Comparison of ENCODE assay signal across 9 cellular contexts in the genomic region with DNA sequence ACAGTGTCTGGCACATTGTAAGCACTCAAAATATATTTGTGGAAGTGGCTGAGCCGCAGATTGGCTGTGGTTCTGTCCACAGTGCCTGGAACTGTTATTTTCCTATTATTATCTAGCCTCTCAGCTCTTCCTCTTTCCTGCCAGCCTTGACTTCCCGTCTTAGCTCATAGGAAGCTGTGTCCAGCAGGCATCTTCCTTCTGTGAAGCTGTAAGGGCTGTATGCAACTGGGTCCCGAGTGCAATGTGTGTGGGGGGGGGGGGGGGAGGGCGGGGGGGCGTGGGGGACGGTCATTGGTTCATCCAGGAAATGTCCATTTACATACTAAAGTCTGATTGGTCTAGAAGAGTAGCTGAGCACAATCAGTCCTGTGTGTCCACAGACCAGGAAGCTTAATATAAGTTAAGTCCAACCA.
DNase-seq lines count a peak whose midpoint lies in the region; ATAC-seq and TF ChIP-seq lines count a peak whose summit lies in the region.
"Had no signal": no experiment of that assay in that cellular context is flagged by ENCODE, and none has a peak within 500 bp of the region (broad histone marks: within the 10 kb centered on the region; RNA-seq: fewer than 3 reads in every experiment).

No MANE protein-coding gene starts in this region.

- H3K27ac ChIP-seq in ascending aorta (peak overlapping the region in 1 of 2 donors; percentile 19), prostate gland (no peak overlapping the region)
- H3K27ac ChIP-seq: C4-2B had no signal

- 44% methylated on average over 5 of the region's 6 CpGs for WGBS in prostate gland

- no peak for TF ChIP-seq POLR2A in prostate gland (IDR thresholded peaks at IDR 0.05)

- ATAC-seq in GM18498 (IDR thresholded peaks at IDR 0.05; ENCODE audit: unreplicated experiment) (no peak), GM21619 (IDR thresholded peaks at IDR 0.05; ENCODE audit: unreplicated experiment) (no peak), HG02571 (IDR thresholded peaks at IDR 0.05; ENCODE audit: unreplicated experiment) (no peak)

- intact Hi-C loops in ascending aorta (cut with DNase I) (loop anchor here (1.0 kb wide), 1 partner anchor 117 kb away; no protein-coding TSS in a partner anchor), prostate gland (cut with DNase I) (loop anchor here (5.0 kb wide), 1 partner anchor 118 kb away; no protein-coding TSS in a partner anchor)

- H3K36me3 ChIP-seq in ascending aorta (no peaks in the 10 kb centered on the region), prostate gland (no peaks in the 10 kb centered on the region)

- H3K4me1 ChIP-seq in ascending aorta (no peaks in the 10 kb centered on the region), prostate gland (replicated peaks) (no peaks in the 10 kb centered on the region)

- H3K9me3 ChIP-seq in ascending aorta = no peaks in the 10 kb centered on the region
- no peaks in the 10 kb centered on the region for H3K9me3 ChIP-seq in prostate gland

- H3K27me3 ChIP-seq in ascending aorta (no peaks in the 10 kb centered on the region), prostate gland (replicated peaks; ENCODE audit: insufficient read depth) (no peaks in the 10 kb centered on the region)

- TF ChIP-seq CTCF in ascending aorta (IDR thresholded peaks at IDR 0.05) (no peak), prostate gland (IDR thresholded peaks at IDR 0.05) (no peak)

- H3K4me3 ChIP-seq in ascending aorta (peak overlapping the region; percentile 14 to 41), prostate gland (no peak overlapping the region)

- DNase-seq in A172 (ENCODE audit: low spot score) (peak; percentile 70), M059J (ENCODE audit: low read depth) (peak; percentile 5), ascending aorta (ENCODE audit: low spot score in 2 of 2) (peak in 1 of 2 donors; percentile 66), inferior parietal cortex (ENCODE audit: extremely low spot score) (peak; percentile 17), prostate gland (ENCODE audit: low spot score) (no peak)

Comparison
In these comparisons a context has a peak if more than half of its experiments do, and no peak if none do; other contexts are left out.
1. H3K4me3 ChIP-seq: peak in ascending aorta (2 of 2); none in prostate gland (0 of 2).